ENCODE assay signal across 1 cellular context in the genomic region with DNA sequence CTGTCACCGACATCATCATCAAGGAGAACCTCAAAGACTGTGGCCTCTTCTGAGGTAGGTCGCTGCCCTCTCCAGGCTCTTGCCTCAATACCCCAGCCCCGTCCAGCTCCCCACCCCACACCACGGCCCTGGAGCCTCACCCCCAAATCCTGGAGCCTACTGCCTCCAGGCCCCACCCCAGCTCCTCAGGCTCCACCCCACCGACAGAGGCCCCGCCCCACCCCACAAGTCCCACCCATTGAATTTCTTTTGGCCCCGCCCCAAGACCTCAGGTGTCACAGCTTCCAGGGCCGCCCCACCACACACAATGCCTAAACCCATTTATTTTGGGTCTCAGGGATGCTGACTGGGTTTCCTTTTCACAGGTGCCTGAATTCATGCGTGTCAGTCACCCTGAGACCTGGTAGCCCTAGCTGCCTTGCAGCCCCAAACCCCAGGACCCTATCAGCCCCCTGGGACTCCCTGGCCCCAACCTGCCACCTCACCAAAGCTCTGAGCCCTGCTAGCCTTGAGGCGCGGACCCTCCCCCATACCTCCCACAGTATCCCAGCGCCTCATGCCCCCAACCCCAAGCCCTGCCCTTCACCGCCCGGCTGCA.
TF ChIP-seq lines count a peak whose summit lies in the region.

No MANE protein-coding gene starts in this region.

TF ChIP-seq in HepG2, 621 proteins besides CTCF, POLR2A, EP300 and RAD21 (continued from another document and continues in another):
- TF ChIP-seq NKX3-1 (CRISPR knock-in tag; IDR thresholded peaks at IDR 0.05) (0 out of 2 replicates have a peak, but pooled peaks have one; percentile 9), PHF21A (CRISPR knock-in tag; IDR thresholded peaks at IDR 0.05) (no peak), NBN (conservative IDR thresholded peaks at IDR 0.05) (no peak), ZNF816 (CRISPR knock-in tag; IDR thresholded peaks at IDR 0.05; ENCODE audit: borderline replicate concordance) (no peak), CREM (IDR thresholded peaks at IDR 0.05) (no peak), CREM (CRISPR knock-in tag; IDR thresholded peaks at IDR 0.05) (no peak), TBX3 (IDR thresholded peaks at IDR 0.05; ENCODE audit: borderline replicate concordance) (no peak), AGO2 (optimal IDR thresholded peaks at IDR 0.05; ENCODE audit: low read depth, low read length) (no peak), ZBTB1 (CRISPR knock-in tag; IDR thresholded peaks at IDR 0.05; ENCODE audit: borderline replicate concordance) (no peak), SOX13 (IDR thresholded peaks at IDR 0.05) (no peak), SOX13 (CRISPR knock-in tag; conservative IDR thresholded peaks at IDR 0.05 in 1 of 2, IDR thresholded peaks at IDR 0.05 in 1 of 2) (no peak), ZNF570 (CRISPR knock-in tag; IDR thresholded peaks at IDR 0.05; ENCODE audit: borderline replicate concordance) (no peak), MED1 (CRISPR knock-in tag; IDR thresholded peaks at IDR 0.05) (no peak), ZNF382 (CRISPR knock-in tag; IDR thresholded peaks at IDR 0.05; ENCODE audit: borderline replicate concordance) (no peak), KLF12 (CRISPR knock-in tag; IDR thresholded peaks at IDR 0.05; ENCODE audit: borderline replicate concordance) (no peak; the same call in 1 of the 2 replicates), SNRNP70 (IDR thresholded peaks at IDR 0.05; ENCODE audit: low read depth, low read length) (no peak), ARID2 (CRISPR knock-in tag; IDR thresholded peaks at IDR 0.05; ENCODE audit: borderline replicate concordance) (no peak), GTF3A (CRISPR knock-in tag; conservative IDR thresholded peaks at IDR 0.05) (0 out of 2 replicates have a peak, but pooled peaks have one; percentile 20), CAMTA2 (CRISPR knock-in tag; IDR thresholded peaks at IDR 0.05; ENCODE audit: borderline replicate concordance) (no peak), RFX1 (IDR thresholded peaks at IDR 0.05) (no peak), EEA1 (CRISPR knock-in tag; IDR thresholded peaks at IDR 0.05; ENCODE audit: borderline replicate concordance) (no peak), ZNF589 (CRISPR knock-in tag; conservative IDR thresholded peaks at IDR 0.05) (no peak), ZNF205 (CRISPR knock-in tag; IDR thresholded peaks at IDR 0.05) (no peak), DPF2 (CRISPR knock-in tag; IDR thresholded peaks at IDR 0.05; ENCODE audit: borderline replicate concordance, low read depth) (0 out of 2 replicates have a peak, but pooled peaks have one; percentile 3), ZNF790 (CRISPR knock-in tag; IDR thresholded peaks at IDR 0.05; ENCODE audit: borderline replicate concordance) (0 out of 2 replicates have a peak, but pooled peaks have one; percentile 31), FOSL1 (CRISPR knock-in tag; IDR thresholded peaks at IDR 0.05; ENCODE audit: borderline replicate concordance) (no peak), SOX5 (CRISPR knock-in tag; IDR thresholded peaks at IDR 0.05; ENCODE audit: borderline replicate concordance) (0 out of 2 replicates have a peak, but pooled peaks have one; percentile 1), NR2C2 (CRISPR knock-in tag; IDR thresholded peaks at IDR 0.05; ENCODE audit: borderline replicate concordance) (0 out of 2 replicates have a peak, but pooled peaks have one; percentile 0), ZNF569 (CRISPR knock-in tag; IDR thresholded peaks at IDR 0.05; ENCODE audit: borderline replicate concordance) (no peak), ZNF446 (CRISPR knock-in tag; IDR thresholded peaks at IDR 0.05) (no peak), MAZ (IDR thresholded peaks at IDR 0.05; ENCODE audit: borderline replicate concordance, low read depth, low read length) (no peak), MAZ (CRISPR knock-in tag; IDR thresholded peaks at IDR 0.05; ENCODE audit: low read depth) (0 out of 2 replicates have a peak, but pooled peaks have one; percentile 6)
- TF ChIP-seq, protein P1, sequence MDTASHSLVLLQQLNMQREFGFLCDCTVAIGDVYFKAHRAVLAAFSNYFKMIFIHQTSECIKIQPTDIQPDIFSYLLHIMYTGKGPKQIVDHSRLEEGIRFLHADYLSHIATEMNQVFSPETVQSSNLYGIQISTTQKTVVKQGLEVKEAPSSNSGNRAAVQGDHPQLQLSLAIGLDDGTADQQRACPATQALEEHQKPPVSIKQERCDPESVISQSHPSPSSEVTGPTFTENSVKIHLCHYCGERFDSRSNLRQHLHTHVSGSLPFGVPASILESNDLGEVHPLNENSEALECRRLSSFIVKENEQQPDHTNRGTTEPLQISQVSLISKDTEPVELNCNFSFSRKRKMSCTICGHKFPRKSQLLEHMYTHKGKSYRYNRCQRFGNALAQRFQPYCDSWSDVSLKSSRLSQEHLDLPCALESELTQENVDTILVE (CRISPR knock-in tag; IDR thresholded peaks at IDR 0.05) = no peak
- TF ChIP-seq, protein P2, sequence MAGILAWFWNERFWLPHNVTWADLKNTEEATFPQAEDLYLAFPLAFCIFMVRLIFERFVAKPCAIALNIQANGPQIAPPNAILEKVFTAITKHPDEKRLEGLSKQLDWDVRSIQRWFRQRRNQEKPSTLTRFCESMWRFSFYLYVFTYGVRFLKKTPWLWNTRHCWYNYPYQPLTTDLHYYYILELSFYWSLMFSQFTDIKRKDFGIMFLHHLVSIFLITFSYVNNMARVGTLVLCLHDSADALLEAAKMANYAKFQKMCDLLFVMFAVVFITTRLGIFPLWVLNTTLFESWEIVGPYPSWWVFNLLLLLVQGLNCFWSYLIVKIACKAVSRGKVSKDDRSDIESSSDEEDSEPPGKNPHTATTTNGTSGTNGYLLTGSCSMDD (CRISPR knock-in tag; IDR thresholded peaks at IDR 0.05) = no peak
- TF ChIP-seq, protein P3, sequence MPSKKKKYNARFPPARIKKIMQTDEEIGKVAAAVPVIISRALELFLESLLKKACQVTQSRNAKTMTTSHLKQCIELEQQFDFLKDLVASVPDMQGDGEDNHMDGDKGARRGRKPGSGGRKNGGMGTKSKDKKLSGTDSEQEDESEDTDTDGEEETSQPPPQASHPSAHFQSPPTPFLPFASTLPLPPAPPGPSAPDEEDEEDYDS (CRISPR knock-in tag; IDR thresholded peaks at IDR 0.05) = 0 out of 2 replicates have a peak, but pooled peaks have one; percentile 48
- TF ChIP-seq, protein P4, sequence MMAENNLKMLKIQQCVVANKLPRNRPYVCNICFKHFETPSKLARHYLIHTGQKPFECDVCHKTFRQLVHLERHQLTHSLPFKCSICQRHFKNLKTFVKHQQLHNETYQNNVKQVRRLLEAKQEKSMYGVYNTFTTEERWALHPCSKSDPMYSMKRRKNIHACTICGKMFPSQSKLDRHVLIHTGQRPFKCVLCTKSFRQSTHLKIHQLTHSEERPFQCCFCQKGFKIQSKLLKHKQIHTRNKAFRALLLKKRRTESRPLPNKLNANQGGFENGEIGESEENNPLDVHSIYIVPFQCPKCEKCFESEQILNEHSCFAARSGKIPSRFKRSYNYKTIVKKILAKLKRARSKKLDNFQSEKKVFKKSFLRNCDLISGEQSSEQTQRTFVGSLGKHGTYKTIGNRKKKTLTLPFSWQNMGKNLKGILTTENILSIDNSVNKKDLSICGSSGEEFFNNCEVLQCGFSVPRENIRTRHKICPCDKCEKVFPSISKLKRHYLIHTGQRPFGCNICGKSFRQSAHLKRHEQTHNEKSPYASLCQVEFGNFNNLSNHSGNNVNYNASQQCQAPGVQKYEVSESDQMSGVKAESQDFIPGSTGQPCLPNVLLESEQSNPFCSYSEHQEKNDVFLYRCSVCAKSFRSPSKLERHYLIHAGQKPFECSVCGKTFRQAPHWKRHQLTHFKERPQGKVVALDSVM (CRISPR knock-in tag; IDR thresholded peaks at IDR 0.05) = peak; percentile 14; the same call in 1 of the 2 replicates
- TF ChIP-seq, protein P5, sequence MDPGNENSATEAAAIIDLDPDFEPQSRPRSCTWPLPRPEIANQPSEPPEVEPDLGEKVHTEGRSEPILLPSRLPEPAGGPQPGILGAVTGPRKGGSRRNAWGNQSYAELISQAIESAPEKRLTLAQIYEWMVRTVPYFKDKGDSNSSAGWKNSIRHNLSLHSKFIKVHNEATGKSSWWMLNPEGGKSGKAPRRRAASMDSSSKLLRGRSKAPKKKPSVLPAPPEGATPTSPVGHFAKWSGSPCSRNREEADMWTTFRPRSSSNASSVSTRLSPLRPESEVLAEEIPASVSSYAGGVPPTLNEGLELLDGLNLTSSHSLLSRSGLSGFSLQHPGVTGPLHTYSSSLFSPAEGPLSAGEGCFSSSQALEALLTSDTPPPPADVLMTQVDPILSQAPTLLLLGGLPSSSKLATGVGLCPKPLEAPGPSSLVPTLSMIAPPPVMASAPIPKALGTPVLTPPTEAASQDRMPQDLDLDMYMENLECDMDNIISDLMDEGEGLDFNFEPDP (CRISPR knock-in tag; conservative IDR thresholded peaks at IDR 0.05) = no peak
- TF ChIP-seq, protein P6, sequence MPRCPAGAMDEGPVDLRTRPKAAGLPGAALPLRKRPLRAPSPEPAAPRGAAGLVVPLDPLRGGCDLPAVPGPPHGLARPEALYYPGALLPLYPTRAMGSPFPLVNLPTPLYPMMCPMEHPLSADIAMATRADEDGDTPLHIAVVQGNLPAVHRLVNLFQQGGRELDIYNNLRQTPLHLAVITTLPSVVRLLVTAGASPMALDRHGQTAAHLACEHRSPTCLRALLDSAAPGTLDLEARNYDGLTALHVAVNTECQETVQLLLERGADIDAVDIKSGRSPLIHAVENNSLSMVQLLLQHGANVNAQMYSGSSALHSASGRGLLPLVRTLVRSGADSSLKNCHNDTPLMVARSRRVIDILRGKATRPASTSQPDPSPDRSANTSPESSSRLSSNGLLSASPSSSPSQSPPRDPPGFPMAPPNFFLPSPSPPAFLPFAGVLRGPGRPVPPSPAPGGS (CRISPR knock-in tag; IDR thresholded peaks at IDR 0.05) = no peak
- TF ChIP-seq, protein P7, sequence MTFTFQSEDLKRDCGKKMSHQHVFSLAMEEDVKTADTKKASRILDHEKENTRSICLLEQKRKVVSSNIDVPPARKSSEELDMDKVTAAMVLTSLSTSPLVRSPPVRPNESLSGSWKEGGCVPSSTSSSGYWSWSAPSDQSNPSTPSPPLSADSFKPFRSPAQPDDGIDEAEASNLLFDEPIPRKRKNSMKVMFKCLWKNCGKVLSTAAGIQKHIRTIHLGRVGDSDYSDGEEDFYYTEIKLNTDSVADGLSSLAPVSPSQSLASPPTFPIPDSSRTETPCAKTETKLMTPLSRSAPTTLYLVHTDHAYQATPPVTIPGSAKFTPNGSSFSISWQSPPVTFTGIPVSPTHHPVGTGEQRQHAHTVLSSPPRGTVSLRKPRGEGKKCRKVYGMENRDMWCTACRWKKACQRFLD (CRISPR knock-in tag; IDR thresholded peaks at IDR 0.05; ENCODE audit: borderline replicate concordance) = peak; percentile 9; the same call in 1 of the 2 replicates
- TF ChIP-seq, protein P8, sequence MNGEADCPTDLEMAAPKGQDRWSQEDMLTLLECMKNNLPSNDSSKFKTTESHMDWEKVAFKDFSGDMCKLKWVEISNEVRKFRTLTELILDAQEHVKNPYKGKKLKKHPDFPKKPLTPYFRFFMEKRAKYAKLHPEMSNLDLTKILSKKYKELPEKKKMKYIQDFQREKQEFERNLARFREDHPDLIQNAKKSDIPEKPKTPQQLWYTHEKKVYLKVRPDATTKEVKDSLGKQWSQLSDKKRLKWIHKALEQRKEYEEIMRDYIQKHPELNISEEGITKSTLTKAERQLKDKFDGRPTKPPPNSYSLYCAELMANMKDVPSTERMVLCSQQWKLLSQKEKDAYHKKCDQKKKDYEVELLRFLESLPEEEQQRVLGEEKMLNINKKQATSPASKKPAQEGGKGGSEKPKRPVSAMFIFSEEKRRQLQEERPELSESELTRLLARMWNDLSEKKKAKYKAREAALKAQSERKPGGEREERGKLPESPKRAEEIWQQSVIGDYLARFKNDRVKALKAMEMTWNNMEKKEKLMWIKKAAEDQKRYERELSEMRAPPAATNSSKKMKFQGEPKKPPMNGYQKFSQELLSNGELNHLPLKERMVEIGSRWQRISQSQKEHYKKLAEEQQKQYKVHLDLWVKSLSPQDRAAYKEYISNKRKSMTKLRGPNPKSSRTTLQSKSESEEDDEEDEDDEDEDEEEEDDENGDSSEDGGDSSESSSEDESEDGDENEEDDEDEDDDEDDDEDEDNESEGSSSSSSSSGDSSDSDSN (CRISPR knock-in tag; IDR thresholded peaks at IDR 0.05) = no peak
- TF ChIP-seq, protein P9, sequence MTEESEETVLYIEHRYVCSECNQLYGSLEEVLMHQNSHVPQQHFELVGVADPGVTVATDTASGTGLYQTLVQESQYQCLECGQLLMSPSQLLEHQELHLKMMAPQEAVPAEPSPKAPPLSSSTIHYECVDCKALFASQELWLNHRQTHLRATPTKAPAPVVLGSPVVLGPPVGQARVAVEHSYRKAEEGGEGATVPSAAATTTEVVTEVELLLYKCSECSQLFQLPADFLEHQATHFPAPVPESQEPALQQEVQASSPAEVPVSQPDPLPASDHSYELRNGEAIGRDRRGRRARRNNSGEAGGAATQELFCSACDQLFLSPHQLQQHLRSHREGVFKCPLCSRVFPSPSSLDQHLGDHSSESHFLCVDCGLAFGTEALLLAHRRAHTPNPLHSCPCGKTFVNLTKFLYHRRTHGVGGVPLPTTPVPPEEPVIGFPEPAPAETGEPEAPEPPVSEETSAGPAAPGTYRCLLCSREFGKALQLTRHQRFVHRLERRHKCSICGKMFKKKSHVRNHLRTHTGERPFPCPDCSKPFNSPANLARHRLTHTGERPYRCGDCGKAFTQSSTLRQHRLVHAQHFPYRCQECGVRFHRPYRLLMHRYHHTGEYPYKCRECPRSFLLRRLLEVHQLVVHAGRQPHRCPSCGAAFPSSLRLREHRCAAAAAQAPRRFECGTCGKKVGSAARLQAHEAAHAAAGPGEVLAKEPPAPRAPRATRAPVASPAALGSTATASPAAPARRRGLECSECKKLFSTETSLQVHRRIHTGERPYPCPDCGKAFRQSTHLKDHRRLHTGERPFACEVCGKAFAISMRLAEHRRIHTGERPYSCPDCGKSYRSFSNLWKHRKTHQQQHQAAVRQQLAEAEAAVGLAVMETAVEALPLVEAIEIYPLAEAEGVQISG (CRISPR knock-in tag; IDR thresholded peaks at IDR 0.05) = no peak
- TF ChIP-seq, protein P10, sequence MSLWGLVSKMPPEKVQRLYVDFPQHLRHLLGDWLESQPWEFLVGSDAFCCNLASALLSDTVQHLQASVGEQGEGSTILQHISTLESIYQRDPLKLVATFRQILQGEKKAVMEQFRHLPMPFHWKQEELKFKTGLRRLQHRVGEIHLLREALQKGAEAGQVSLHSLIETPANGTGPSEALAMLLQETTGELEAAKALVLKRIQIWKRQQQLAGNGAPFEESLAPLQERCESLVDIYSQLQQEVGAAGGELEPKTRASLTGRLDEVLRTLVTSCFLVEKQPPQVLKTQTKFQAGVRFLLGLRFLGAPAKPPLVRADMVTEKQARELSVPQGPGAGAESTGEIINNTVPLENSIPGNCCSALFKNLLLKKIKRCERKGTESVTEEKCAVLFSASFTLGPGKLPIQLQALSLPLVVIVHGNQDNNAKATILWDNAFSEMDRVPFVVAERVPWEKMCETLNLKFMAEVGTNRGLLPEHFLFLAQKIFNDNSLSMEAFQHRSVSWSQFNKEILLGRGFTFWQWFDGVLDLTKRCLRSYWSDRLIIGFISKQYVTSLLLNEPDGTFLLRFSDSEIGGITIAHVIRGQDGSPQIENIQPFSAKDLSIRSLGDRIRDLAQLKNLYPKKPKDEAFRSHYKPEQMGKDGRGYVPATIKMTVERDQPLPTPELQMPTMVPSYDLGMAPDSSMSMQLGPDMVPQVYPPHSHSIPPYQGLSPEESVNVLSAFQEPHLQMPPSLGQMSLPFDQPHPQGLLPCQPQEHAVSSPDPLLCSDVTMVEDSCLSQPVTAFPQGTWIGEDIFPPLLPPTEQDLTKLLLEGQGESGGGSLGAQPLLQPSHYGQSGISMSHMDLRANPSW (CRISPR knock-in tag; IDR thresholded peaks at IDR 0.05; ENCODE audit: borderline replicate concordance) = no peak
